11 cellular contexts compared by ENCODE assay signal in genomic region chr1:23951646-23952095, GRCh38. TPM values are rescaled to one million over a fixed set of nuclear protein-coding genes. Genes with fewer than 3 reads are reported as not detected.
DNase-seq lines count a peak whose midpoint lies in the region; ATAC-seq, FAIRE-seq and TF ChIP-seq lines count a peak whose summit lies in the region.
"Had no signal": no experiment of that assay in that cellular context is flagged by ENCODE, and none has a peak within 500 bp of the region (broad histone marks: within the 10 kb centered on the region; RNA-seq: fewer than 3 reads in every experiment).

No MANE protein-coding gene starts in this region.

- peak; percentile 99 for FAIRE-seq in G401.6 (lab: Jason Lieb, UNC)

- no peaks in the 10 kb centered on the region for H3K9me3 ChIP-seq in esophagus muscularis mucosa

- intact Hi-C loops in sciatic nerve (cut with DNase I) (no loop called here), esophagus muscularis mucosa (cut with DNase I) (no loop called here)

- no peak for TF ChIP-seq POLR2A in esophagus muscularis mucosa (IDR thresholded peaks at IDR 0.05; ENCODE audit: low read depth)

- TF ChIP-seq CTCF in fibroblast of the aortic adventitia (IDR thresholded peaks at IDR 0.05; ENCODE audit: insufficient read depth, low read length) (no peak), esophagus muscularis mucosa (IDR thresholded peaks at IDR 0.05) (no peak)

- ATAC-seq in sciatic nerve: peak; percentile 76
- ATAC-seq in GM18873 (IDR thresholded peaks at IDR 0.05; ENCODE audit: low FRiP score, unreplicated experiment): no peak

- 45% methylated on average over 9 of the region's 9 CpGs for WGBS in esophagus muscularis mucosa

- H3K27me3 ChIP-seq in esophagus muscularis mucosa: no peaks in the 10 kb centered on the region
- H3K27me3 ChIP-seq: heart left ventricle had no signal

- H3K27ac ChIP-seq in esophagus muscularis mucosa (replicated peaks in 1 of 4): no peak overlapping the region
- H3K27ac ChIP-seq: heart left ventricle, parathyroid adenoma had no signal

- no peak overlapping the region for H3K4me3 ChIP-seq in fibroblast of the aortic adventitia (ENCODE audit: low read depth, low read length)
- no peak overlapping the region for H3K4me3 ChIP-seq in esophagus muscularis mucosa
- H3K4me3 ChIP-seq: heart left ventricle had no signal

- no peak for TF ChIP-seq EP300 in esophagus muscularis mucosa (IDR thresholded peaks at IDR 0.05)

- H3K36me3 ChIP-seq in esophagus muscularis mucosa: no peaks in the 10 kb centered on the region
- H3K36me3 ChIP-seq: heart left ventricle had no signal

- peaks cover 5 to 20% (median 11%) of the 10 kb centered on the region in 4 donors for H3K4me1 ChIP-seq in esophagus muscularis mucosa

- DNase-seq in RKO (ENCODE audit: low spot score): peak; percentile 67
- peak; percentile 80 for DNase-seq in fibroblast of the aortic adventitia (ENCODE audit: low read depth)
- no peak for DNase-seq in sciatic nerve (ENCODE audit: low spot score)
- no peak for DNase-seq in activated CD4-positive, alpha-beta T cell treated with anti-CD3 and anti-CD28 coated beads, Interleukin-2, amount 50 U/mL, for 48 hours
- no peak for DNase-seq in NCI-H1105 treated with DMSO at 0.1 percent for 48 hours (lab: John Stamatoyannopoulos, UW)
- no peak for DNase-seq in esophagus muscularis mucosa (ENCODE audit: extremely low spot score)
- DNase-seq: activated naive CD4-positive, alpha-beta T cell; heart left ventricle had no signal

RNA-seq across cellular contexts. Expression of gene PNRC2, which starts 8.0 kb away (rescaled TPM):
- total RNA-seq in fibroblast of the aortic adventitia (ENCODE audit: low replicate concordance) (133 and 134 TPM in 2 replicates), sciatic nerve (84.2 TPM), esophagus muscularis mucosa (100 to 1,000 TPM in 3 of 4 donors, 10 to 100 TPM in 1; 93.3 to 156 (median 138) TPM)

RNA-seq across cellular contexts. Expression of gene SRSF10, which starts 28.5 kb away (rescaled TPM):
- total RNA-seq in fibroblast of the aortic adventitia (ENCODE audit: low replicate concordance): 86.4 and 127 TPM in 2 replicates
- total RNA-seq in sciatic nerve: 92.1 TPM
- total RNA-seq in esophagus muscularis mucosa: 10 to 100 TPM; 53.6 to 89.7 (median 56.6) TPM

RNA-seq across cellular contexts. Expression of gene CNR2, which starts 38.5 kb away (rescaled TPM):
- total RNA-seq in fibroblast of the aortic adventitia (ENCODE audit: low replicate concordance): under 0.01 TPM in 1 of 2 replicates, not detected in the other
- 0.09 TPM for total RNA-seq in sciatic nerve
- under 1 TPM in 1 of 4 donors, not detected in 3; 0.17 TPM for total RNA-seq in esophagus muscularis mucosa

Comparison
In these comparisons a context has a peak if more than half of its experiments do, and no peak if none do; other contexts are left out.
1. DNase-seq: peak in RKO (single experiment) and fibroblast of the aortic adventitia (single experiment); none in sciatic nerve (single experiment), activated CD4-positive, alpha-beta T cell treated with anti-CD3 and anti-CD28 coated beads, Interleukin-2, amount 50 U/mL, for 48 hours (0 of 2), NCI-H1105 treated with DMSO at 0.1 percent for 48 hours (single experiment) and esophagus muscularis mucosa (single experiment).